Comparison of ENCODE assay signal across 12 cellular contexts in genomic region chr11:100445231-100445735, GRCh38.
DNase-seq lines count a peak whose midpoint lies in the region; ATAC-seq and TF ChIP-seq lines count a peak whose summit lies in the region.
"Had no signal": no experiment of that assay in that cellular context is flagged by ENCODE, and none has a peak within 500 bp of the region (broad histone marks: within the 10 kb centered on the region; RNA-seq: fewer than 3 reads in every experiment).

No MANE protein-coding gene starts in this region.

- ATAC-seq in activated CD8-positive, alpha-beta T cell treated with anti-CD3 and anti-CD28 coated beads for 36 hours: no peak
- no peak for ATAC-seq in naive thymus-derived CD4-positive, alpha-beta T cell

- no peaks in the 10 kb centered on the region for H3K36me3 Mint-ChIP-seq in endodermal cell (ENCODE audit: low read depth)
- no peaks in the 10 kb centered on the region for H3K36me3 Mint-ChIP-seq in activated CD8-positive, alpha-beta T cell treated with anti-CD3 and anti-CD28 coated beads for 36 hours (ENCODE audit: low read depth)
- no peaks in the 10 kb centered on the region for H3K36me3 Mint-ChIP-seq in naive thymus-derived CD4-positive, alpha-beta T cell

- H3K9ac ChIP-seq in endodermal cell (ENCODE audit: extremely low read depth, low read length, poor library complexity, severe bottlenecking): no peak overlapping the region

- CTCF ChIA-PET in activated CD8-positive, alpha-beta T cell treated with anti-CD3 and anti-CD28 coated beads for 36 hours (lab: Charles Lee): no interaction called here
- CTCF ChIA-PET in naive thymus-derived CD4-positive, alpha-beta T cell (lab: Charles Lee): no interaction called here
- CTCF ChIA-PET in HEK293T (lab: Yijun Ruan, JAX): no interaction called here

- POLR2A ChIA-PET in activated CD8-positive, alpha-beta T cell treated with anti-CD3 and anti-CD28 coated beads for 36 hours (lab: Charles Lee): no interaction called here
- POLR2A ChIA-PET in naive thymus-derived CD4-positive, alpha-beta T cell (lab: Charles Lee): no interaction called here
- POLR2A ChIA-PET in HEK293T (lab: Yijun Ruan, JAX): no interaction called here

- H3K27ac ChIP-seq in endodermal cell (ENCODE audit: low read depth, low read length): no peak overlapping the region
- H3K27ac ChIP-seq in naive thymus-derived CD4-positive, alpha-beta T cell (ENCODE audit: low read depth, low read length): no peak overlapping the region

- H3K9me3 ChIP-seq in endodermal cell (ENCODE audit: control insufficient read depth, low read length): no peaks in the 10 kb centered on the region
- peaks cover 0 to 3% (median 0%) of the 10 kb centered on the region in 3 experiments for H3K9me3 ChIP-seq in naive thymus-derived CD4-positive, alpha-beta T cell (ENCODE audit: control insufficient read depth in 2 of 3, low read length in 3 of 3)

- no peak overlapping the region for H3K4me3 ChIP-seq in endodermal cell (ENCODE audit: low read length)
- no peak overlapping the region for H3K4me3 ChIP-seq in naive thymus-derived CD4-positive, alpha-beta T cell (ENCODE audit: low read length)
- H3K4me3 ChIP-seq: lung had no signal

- intact Hi-C loops in activated CD8-positive, alpha-beta T cell treated with anti-CD3 and anti-CD28 coated beads for 36 hours (cut with micrococcal nuclease): no loop called here
- intact Hi-C loops in naive thymus-derived CD4-positive, alpha-beta T cell (cut with micrococcal nuclease): no loop called here

- no peaks in the 10 kb centered on the region for H3K4me1 Mint-ChIP-seq in endodermal cell
- no peaks in the 10 kb centered on the region for H3K4me1 Mint-ChIP-seq in activated CD8-positive, alpha-beta T cell treated with anti-CD3 and anti-CD28 coated beads for 36 hours (ENCODE audit: low read depth)
- H3K4me1 Mint-ChIP-seq in naive thymus-derived CD4-positive, alpha-beta T cell: no peaks in the 10 kb centered on the region

- no peak overlapping the region for H3K27ac Mint-ChIP-seq in endodermal cell
- no peak overlapping the region for H3K27ac Mint-ChIP-seq in activated CD8-positive, alpha-beta T cell treated with anti-CD3 and anti-CD28 coated beads for 36 hours
- no peak overlapping the region for H3K27ac Mint-ChIP-seq in naive thymus-derived CD4-positive, alpha-beta T cell

- no peaks in the 10 kb centered on the region for H3K27me3 ChIP-seq in endodermal cell (ENCODE audit: control insufficient read depth, insufficient read depth, low read length, poor library complexity, severe bottlenecking)
- H3K27me3 ChIP-seq in naive thymus-derived CD4-positive, alpha-beta T cell (ENCODE audit: control insufficient read depth in 2 of 2, insufficient read depth in 2 of 2, low read length in 2 of 2): no peaks in the 10 kb centered on the region

- H3K9me3 Mint-ChIP-seq in endodermal cell: no peaks in the 10 kb centered on the region
- H3K9me3 Mint-ChIP-seq in activated CD8-positive, alpha-beta T cell treated with anti-CD3 and anti-CD28 coated beads for 36 hours: peaks cover 7% of the 10 kb centered on the region
- peaks cover 0 to 18% (median 6%) of the 10 kb centered on the region in 11 donors for H3K9me3 Mint-ChIP-seq in naive thymus-derived CD4-positive, alpha-beta T cell

- peak; percentile 94 for DNase-seq in G401 (ENCODE audit: low spot score)
- peak; percentile 53 for DNase-seq in NCI-H446 treated with DMSO at 0.1 percent for 48 hours (lab: John Stamatoyannopoulos, UW)
- no peak for DNase-seq in endodermal cell
- peak; percentile 39 to 90 for DNase-seq in lung microvascular endothelial cell (ENCODE audit: low read depth in 2 of 2)
- DNase-seq in activated CD8-positive, alpha-beta T cell treated with anti-CD3 and anti-CD28 coated beads for 36 hours: no peak
- DNase-seq in naive thymus-derived CD4-positive, alpha-beta T cell: no peak
- no peak for DNase-seq in activated T-cell treated with anti-CD3 and anti-CD28 coated beads, Interleukin-2, amount 50 U/mL, for 48 hours
- no peak for DNase-seq in HEK293T (ENCODE audit: extremely low spot score)
- DNase-seq: NCI-H510A; stimulated activated naive CD4-positive, alpha-beta T cell; T-helper 9 cell had no signal

- H3K4me3 Mint-ChIP-seq in endodermal cell: no peak overlapping the region
- H3K4me3 Mint-ChIP-seq in activated CD8-positive, alpha-beta T cell treated with anti-CD3 and anti-CD28 coated beads for 36 hours: no peak overlapping the region
- no peak overlapping the region for H3K4me3 Mint-ChIP-seq in naive thymus-derived CD4-positive, alpha-beta T cell

- H3K27me3 Mint-ChIP-seq in endodermal cell (ENCODE audit: insufficient read depth): no peaks in the 10 kb centered on the region
- no peaks in the 10 kb centered on the region for H3K27me3 Mint-ChIP-seq in activated CD8-positive, alpha-beta T cell treated with anti-CD3 and anti-CD28 coated beads for 36 hours
- no peaks in the 10 kb centered on the region for H3K27me3 Mint-ChIP-seq in naive thymus-derived CD4-positive, alpha-beta T cell

- peak; percentile 65 for TF ChIP-seq CTCF in endodermal cell (conservative IDR thresholded peaks at IDR 0.05)
- no peak for TF ChIP-seq CTCF in activated CD8-positive, alpha-beta T cell treated with anti-CD3 and anti-CD28 coated beads for 36 hours (IDR thresholded peaks at IDR 0.05)

- in situ Hi-C loops in G401 (cut with HindIII; ENCODE audit: low sequenced_read_pairs): no loop called here

- no peaks in the 10 kb centered on the region for H3K36me3 ChIP-seq in endodermal cell (ENCODE audit: control insufficient read depth, insufficient read depth, low read length)
- no peaks in the 10 kb centered on the region for H3K36me3 ChIP-seq in naive thymus-derived CD4-positive, alpha-beta T cell (ENCODE audit: control insufficient read depth in 2 of 3, insufficient read depth in 3 of 3, low read length in 3 of 3)

- no peaks in the 10 kb centered on the region for H3K4me1 ChIP-seq in endodermal cell (ENCODE audit: control insufficient read depth, insufficient read depth, low read length)
- no peaks in the 10 kb centered on the region for H3K4me1 ChIP-seq in naive thymus-derived CD4-positive, alpha-beta T cell (ENCODE audit: control insufficient read depth in 2 of 2, insufficient read depth in 2 of 2, low read length in 2 of 2)

- WGBS in endodermal cell (ENCODE audit: insufficient coverage in 1 of 2, insufficient read length in 1 of 2), 2 experiments: 91 to 100% methylated on average over 1 to 2 of the region's 2 CpGs

TF ChIP-seq in HEK293T, 16 proteins besides CTCF, POLR2A, EP300 and RAD21:
- TF ChIP-seq FOXK2 (IDR thresholded peaks at IDR 0.05) (no peak), HDGF (IDR thresholded peaks at IDR 0.05; ENCODE audit: borderline replicate concordance) (no peak), ZNF384 (IDR thresholded peaks at IDR 0.05) (no peak), PKNOX1 (IDR thresholded peaks at IDR 0.05) (no peak), SP1 (IDR thresholded peaks at IDR 0.05) (no peak), CTBP1 (IDR thresholded peaks at IDR 0.05; ENCODE audit: borderline replicate concordance) (no peak), NFRKB (IDR thresholded peaks at IDR 0.05) (no peak), LEF1 (IDR thresholded peaks at IDR 0.05; ENCODE audit: borderline replicate concordance) (no peak), FOXM1 (IDR thresholded peaks at IDR 0.05; ENCODE audit: borderline replicate concordance) (no peak), BHLHE40 (IDR thresholded peaks at IDR 0.05; ENCODE audit: borderline replicate concordance) (no peak)

Comparison
In these comparisons a context has a peak if more than half of its experiments do, and no peak if none do; other contexts are left out.
1. DNase-seq: peak in G401 (single experiment), NCI-H446 treated with DMSO at 0.1 percent for 48 hours (single experiment) and lung microvascular endothelial cell (2 of 2); none in endodermal cell (single experiment), activated CD8-positive, alpha-beta T cell treated with anti-CD3 and anti-CD28 coated beads for 36 hours (single experiment), naive thymus-derived CD4-positive, alpha-beta T cell (0 of 9), activated T-cell treated with anti-CD3 and anti-CD28 coated beads, Interleukin-2, amount 50 U/mL, for 48 hours (0 of 2) and HEK293T (single experiment).